Comparison of ENCODE assay signal across 1 cellular context in genomic region chr11:76772100-76772782, GRCh38.
TF ChIP-seq lines count a peak whose summit lies in the region.

No MANE protein-coding gene starts in this region.

TF ChIP-seq in HepG2, 621 proteins besides CTCF, POLR2A, EP300 and RAD21 (continued from another document and continues in another):
- TF ChIP-seq ZFP91 (CRISPR knock-in tag; IDR thresholded peaks at IDR 0.05; ENCODE audit: borderline replicate concordance) (no peak), HDAC6 (IDR thresholded peaks at IDR 0.05; ENCODE audit: low read depth, low read length) (no peak), ZSCAN20 (CRISPR knock-in tag; IDR thresholded peaks at IDR 0.05; ENCODE audit: borderline replicate concordance) (no peak), HMGXB3 (CRISPR knock-in tag; IDR thresholded peaks at IDR 0.05; ENCODE audit: borderline replicate concordance) (0 out of 2 replicates have a peak, but pooled peaks have one; percentile 34), ZNF530 (CRISPR knock-in tag; IDR thresholded peaks at IDR 0.05; ENCODE audit: low read depth) (no peak), MEF2D (CRISPR knock-in tag; IDR thresholded peaks at IDR 0.05) (no peak), BCL3 (CRISPR knock-in tag; IDR thresholded peaks at IDR 0.05) (no peak), SAP130 (CRISPR knock-in tag; IDR thresholded peaks at IDR 0.05; ENCODE audit: low read depth) (no peak), ZNF768 (CRISPR knock-in tag; IDR thresholded peaks at IDR 0.05) (no peak), ZNF24 (IDR thresholded peaks at IDR 0.05) (no peak), ZNF580 (CRISPR knock-in tag; IDR thresholded peaks at IDR 0.05; ENCODE audit: borderline replicate concordance, low read depth) (no peak), ZNF687 (CRISPR knock-in tag; IDR thresholded peaks at IDR 0.05) (no peak), FOXC1 (CRISPR knock-in tag; IDR thresholded peaks at IDR 0.05; ENCODE audit: borderline replicate concordance) (no peak), HHEX (CRISPR knock-in tag; IDR thresholded peaks at IDR 0.05) (no peak), ZFP62 (CRISPR knock-in tag; IDR thresholded peaks at IDR 0.05) (no peak), RXRB (CRISPR knock-in tag; IDR thresholded peaks at IDR 0.05; ENCODE audit: borderline replicate concordance) (peak; percentile 70), ZKSCAN8 (CRISPR knock-in tag; IDR thresholded peaks at IDR 0.05; ENCODE audit: borderline replicate concordance) (no peak), ZNF274 (CRISPR knock-in tag; IDR thresholded peaks at IDR 0.05) (no peak), ZNF180 (CRISPR knock-in tag; IDR thresholded peaks at IDR 0.05; ENCODE audit: borderline replicate concordance, low read depth) (no peak), ZNF782 (CRISPR knock-in tag; IDR thresholded peaks at IDR 0.05; ENCODE audit: borderline replicate concordance) (no peak), ZNF577 (CRISPR knock-in tag; IDR thresholded peaks at IDR 0.05; ENCODE audit: borderline replicate concordance, low read depth) (no peak), NCOA1 (CRISPR knock-in tag; IDR thresholded peaks at IDR 0.05) (no peak), ZNF652 (CRISPR knock-in tag; IDR thresholded peaks at IDR 0.05; ENCODE audit: borderline replicate concordance, low read depth) (no peak), AFF4 (CRISPR knock-in tag; IDR thresholded peaks at IDR 0.05) (no peak), ZNF367 (CRISPR knock-in tag; IDR thresholded peaks at IDR 0.05; ENCODE audit: borderline replicate concordance) (no peak), ZHX1 (CRISPR knock-in tag; IDR thresholded peaks at IDR 0.05; ENCODE audit: low read depth) (no peak), YEATS4 (CRISPR knock-in tag; IDR thresholded peaks at IDR 0.05; ENCODE audit: borderline replicate concordance) (no peak), JUN (CRISPR knock-in tag; IDR thresholded peaks at IDR 0.05) (no peak), KAT8 (CRISPR knock-in tag; IDR thresholded peaks at IDR 0.05) (no peak), KLF6 (CRISPR knock-in tag; IDR thresholded peaks at IDR 0.05) (no peak), ZNF335 (CRISPR knock-in tag; IDR thresholded peaks at IDR 0.05) (no peak), MBD4 (IDR thresholded peaks at IDR 0.05; ENCODE audit: borderline replicate concordance, low read length) (no peak), HNF4G (IDR thresholded peaks at IDR 0.05; ENCODE audit: borderline replicate concordance, low read depth, low read length) (peak; percentile 27; the same call in 1 of the 2 replicates), HNF4G (CRISPR knock-in tag; IDR thresholded peaks at IDR 0.05; ENCODE audit: borderline replicate concordance, low read depth) (no peak), ZNF230 (CRISPR knock-in tag; IDR thresholded peaks at IDR 0.05) (no peak), ZBTB38 (CRISPR knock-in tag; IDR thresholded peaks at IDR 0.05) (no peak), ZNF414 (CRISPR knock-in tag; IDR thresholded peaks at IDR 0.05) (no peak), HNF4A (CRISPR knock-in tag; IDR thresholded peaks at IDR 0.05) (peak; percentile 58), IRF9 (CRISPR knock-in tag; IDR thresholded peaks at IDR 0.05; ENCODE audit: borderline replicate concordance) (no peak), RFXANK (CRISPR knock-in tag; IDR thresholded peaks at IDR 0.05) (no peak)
